Comparison of ENCODE assay signal across 8 cellular contexts in the genomic region with DNA sequence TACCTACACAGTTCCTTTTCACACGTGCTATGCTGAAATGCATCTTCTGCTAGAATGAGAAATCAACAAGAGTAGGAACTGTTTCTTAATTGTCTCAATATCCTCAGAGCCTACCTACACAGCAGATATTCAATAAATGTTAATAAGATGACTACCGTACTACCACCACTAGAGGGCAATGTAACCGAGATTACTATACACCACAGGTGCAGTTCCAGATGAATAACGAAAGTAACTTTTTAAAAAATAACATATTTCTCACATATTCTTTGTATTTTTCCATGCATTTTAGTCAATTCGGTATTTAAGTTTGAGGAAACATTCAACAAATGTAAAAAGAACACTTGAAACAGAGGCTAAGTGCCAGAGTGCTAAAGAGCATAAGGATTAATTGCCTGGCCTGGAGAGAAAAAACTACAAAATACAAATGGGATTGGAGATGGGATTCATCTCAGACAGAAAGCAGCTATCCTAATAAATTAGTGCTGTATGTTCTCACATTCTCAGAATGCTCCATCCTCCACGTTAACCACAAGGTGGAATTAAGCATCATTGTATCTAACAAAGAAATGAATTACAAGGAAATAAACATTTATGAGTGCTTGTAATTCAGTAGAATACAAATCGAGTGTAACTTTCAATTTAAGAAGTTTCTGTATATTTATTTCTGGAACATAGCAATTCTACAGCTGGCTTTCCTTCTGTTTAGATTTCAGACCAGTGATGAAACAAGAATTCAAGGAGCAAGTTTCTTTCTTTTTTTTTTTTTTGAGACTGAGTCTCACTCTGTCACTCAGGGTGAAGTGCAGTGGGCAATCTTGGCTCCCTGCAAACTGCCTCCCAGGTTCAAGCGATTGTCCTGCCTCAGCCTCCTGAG. TPM values are rescaled to one million over a fixed set of nuclear protein-coding genes. Genes with fewer than 3 reads are reported as not detected.
DNase-seq lines count a peak whose midpoint lies in the region; ATAC-seq and TF ChIP-seq lines count a peak whose summit lies in the region.

No MANE protein-coding gene starts in this region.

- H3K4me1 Mint-ChIP-seq in CD14-positive monocyte (peaks cover 3% of the 10 kb centered on the region), glutamatergic neuron (ENCODE audit: low read depth, unreplicated experiment) (no peaks in the 10 kb centered on the region)

- TF ChIP-seq CTCF in CD14-positive monocyte (IDR thresholded peaks at IDR 0.05) = peak; percentile 78
- TF ChIP-seq CTCF in WI38 (IDR thresholded peaks at IDR 0.05; ENCODE audit: low read depth, low read length) = peak; percentile 21; the same call in 1 of the 2 replicates
- peak; percentile 81 for TF ChIP-seq CTCF in glutamatergic neuron (IDR thresholded peaks at IDR 0.05; ENCODE audit: partially characterized antibody, unreplicated experiment)

- H3K4me3 ChIP-seq in WI38 (ENCODE audit: low read depth, low read length) = peak overlapping the region; percentile 37

- H3K9me3 Mint-ChIP-seq in CD14-positive monocyte (no peaks in the 10 kb centered on the region), glutamatergic neuron (ENCODE audit: unreplicated experiment) (no peaks in the 10 kb centered on the region)

- no peak overlapping the region for H3K27ac Mint-ChIP-seq in CD14-positive monocyte
- no peak overlapping the region for H3K27ac Mint-ChIP-seq in glutamatergic neuron (ENCODE audit: unreplicated experiment)

- intact Hi-C loops in CD14-positive monocyte (cut with micrococcal nuclease) (no loop called here), sciatic nerve (cut with DNase I) (no loop called here)

- H3K36me3 Mint-ChIP-seq in CD14-positive monocyte (no peaks in the 10 kb centered on the region), glutamatergic neuron (ENCODE audit: unreplicated experiment) (no peaks in the 10 kb centered on the region)

- peak; percentile 95 for ATAC-seq in GM18519 (IDR thresholded peaks at IDR 0.05; ENCODE audit: low FRiP score, unreplicated experiment)
- peak; percentile 95 for ATAC-seq in HG02943 (IDR thresholded peaks at IDR 0.05; ENCODE audit: low read depth, unreplicated experiment)
- ATAC-seq in sciatic nerve = peak; percentile 82

- H3K27me3 Mint-ChIP-seq in CD14-positive monocyte (ENCODE audit: low read depth in 3 of 3) (peaks cover 12 to 20% (median 15%) of the 10 kb centered on the region in 3 donors), glutamatergic neuron (ENCODE audit: unreplicated experiment) (no peaks in the 10 kb centered on the region)

- DNase-seq in CD14-positive monocyte (ENCODE audit: low spot score) = no peak
- DNase-seq in NCI-H2029 (lab: John Stamatoyannopoulos, UW) = peak; percentile 45
- no peak for DNase-seq in glutamatergic neuron
- no peak for DNase-seq in sciatic nerve (ENCODE audit: low spot score)
- no peak for DNase-seq in activated CD8-positive, alpha-beta memory T cell treated with anti-CD3 and anti-CD28 coated beads, Interleukin-2, amount 50 U/mL, for 4 hours

- H3K4me3 Mint-ChIP-seq in CD14-positive monocyte = peak overlapping the region in 1 of 2 donors; percentile 52
- no peak overlapping the region for H3K4me3 Mint-ChIP-seq in glutamatergic neuron (ENCODE audit: unreplicated experiment)

RNA-seq across cellular contexts. Expression of a gene that starts 20.3 kb away (rescaled TPM):
- polyA plus RNA-seq in CD14-positive monocyte = not detected
- total RNA-seq in glutamatergic neuron (ENCODE audit: unreplicated experiment) (27.6 TPM), sciatic nerve (27.1 TPM)

Comparison
In these comparisons a context has a peak if more than half of its experiments do, and no peak if none do; other contexts are left out.
1. CTCF ChIP-seq: peak in every context shown above with its lines; median percentile 81 in glutamatergic neuron; 78 in CD14-positive monocyte; 21 in WI38.